9 cellular contexts compared by ENCODE assay signal in the genomic region with DNA sequence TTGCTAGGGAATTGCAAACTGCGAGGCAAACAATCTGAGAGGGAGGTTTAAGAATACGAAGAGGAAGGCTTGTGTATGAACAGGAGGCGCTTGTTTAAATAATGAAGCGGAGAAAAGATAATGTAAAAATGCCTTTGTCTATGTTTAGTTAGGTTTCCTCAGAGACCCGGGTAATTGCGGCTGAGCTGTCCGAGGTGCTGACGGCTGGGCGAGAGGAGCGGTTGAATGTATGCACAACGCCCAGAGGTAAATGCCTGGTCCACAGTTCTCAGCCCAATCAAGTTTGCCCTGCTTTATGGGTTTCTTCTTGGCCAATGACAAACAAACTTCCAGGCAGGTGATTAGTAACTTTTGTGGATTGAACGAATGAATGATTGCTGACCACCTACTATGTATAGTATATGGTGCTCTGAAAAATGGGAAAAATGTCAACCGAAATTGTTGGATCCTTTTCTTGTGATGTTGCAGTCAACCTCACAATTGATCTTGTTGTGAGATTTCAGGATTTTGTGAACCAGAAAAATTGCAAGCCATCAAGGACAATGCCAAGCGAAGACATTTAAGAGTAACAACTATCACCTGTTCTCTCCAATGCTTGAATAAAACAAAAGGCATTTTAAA. TPM values are rescaled to one million over a fixed set of nuclear protein-coding genes. Genes with fewer than 3 reads are reported as not detected.
DNase-seq lines count a peak whose midpoint lies in the region; ATAC-seq and TF ChIP-seq lines count a peak whose summit lies in the region.
"Had no signal": no experiment of that assay in that cellular context is flagged by ENCODE, and none has a peak within 500 bp of the region (broad histone marks: within the 10 kb centered on the region; RNA-seq: fewer than 3 reads in every experiment).

No MANE protein-coding gene starts in this region.

- TF ChIP-seq CTCF in GM23338 (conservative IDR thresholded peaks at IDR 0.05; ENCODE audit: low read depth in 2 of 2), result no peak
- TF ChIP-seq CTCF in lung (IDR thresholded peaks at IDR 0.05; ENCODE audit: control extremely low read depth, extremely low read depth), result no peak
- no peak for TF ChIP-seq CTCF in gastroesophageal sphincter (IDR thresholded peaks at IDR 0.05)
- TF ChIP-seq CTCF in ascending aorta (IDR thresholded peaks at IDR 0.05), result no peak

- peak; percentile 86 for DNase-seq in GM23338 (ENCODE audit: low spot score)
- peak; percentile 22 for DNase-seq in NOMO-1 treated with dmso at 0.1 percent for 144 hours (lab: John Stamatoyannopoulos, UW; ENCODE audit: unreplicated experiment)
- DNase-seq in astrocyte of the hippocampus (ENCODE audit: low read depth, low spot score), result peak; percentile 81
- peak; percentile 35 for DNase-seq in lung (ENCODE audit: low spot score)
- DNase-seq in ascending aorta (ENCODE audit: low spot score in 2 of 2), result no peak
- no peak for DNase-seq in occipital lobe (lab: John Stamatoyannopoulos, UW)

- H2AFZ ChIP-seq in GM23338, result no peak overlapping the region

- ATAC-seq in GM23338 (peak; percentile 94), lung (ENCODE audit: insufficient read depth, low FRiP score) (no peak), gastroesophageal sphincter (no peak), GM18870 (IDR thresholded peaks at IDR 0.05; ENCODE audit: unreplicated experiment) (no peak)

- H3K36me3 ChIP-seq in GM23338 (ENCODE audit: insufficient read depth) (no peaks in the 10 kb centered on the region), lung (ENCODE audit: control insufficient read depth in 2 of 2, insufficient read depth in 2 of 2, low read length in 2 of 2) (no peaks in the 10 kb centered on the region), gastroesophageal sphincter (no peaks in the 10 kb centered on the region), ascending aorta (no peaks in the 10 kb centered on the region)

- H3K4me1 ChIP-seq in GM23338 (ENCODE audit: insufficient read depth) (no peaks in the 10 kb centered on the region), lung (ENCODE audit: control insufficient read depth in 2 of 2, insufficient read depth in 2 of 2, low read length in 2 of 2) (no peaks in the 10 kb centered on the region), gastroesophageal sphincter (no peaks in the 10 kb centered on the region), ascending aorta (no peaks in the 10 kb centered on the region)

- TF ChIP-seq POLR2A in gastroesophageal sphincter (IDR thresholded peaks at IDR 0.05), result no peak

- H3K27me3 ChIP-seq in GM23338 (ENCODE audit: insufficient read depth), result peaks cover 37% of the 10 kb centered on the region
- no peaks in the 10 kb centered on the region for H3K27me3 ChIP-seq in lung (ENCODE audit: control insufficient read depth, insufficient read depth)
- peaks cover 72% of the 10 kb centered on the region for H3K27me3 ChIP-seq in gastroesophageal sphincter
- no peaks in the 10 kb centered on the region for H3K27me3 ChIP-seq in ascending aorta

- H3K4me3 ChIP-seq in GM23338, result no peak overlapping the region
- H3K4me3 ChIP-seq in lung, result no peak overlapping the region
- no peak overlapping the region for H3K4me3 ChIP-seq in gastroesophageal sphincter
- H3K4me3 ChIP-seq in ascending aorta, result no peak overlapping the region
- H3K4me3 ChIP-seq: dorsolateral prefrontal cortex had no signal

- peaks cover 0 to 3% of the 10 kb centered on the region in 2 donors for H3K9me3 ChIP-seq in lung (ENCODE audit: control insufficient read depth in 2 of 2, insufficient read depth in 1 of 2, low read length in 1 of 2)
- H3K9me3 ChIP-seq in gastroesophageal sphincter, result no peaks in the 10 kb centered on the region
- H3K9me3 ChIP-seq in ascending aorta, result no peaks in the 10 kb centered on the region

- H4K20me1 ChIP-seq in GM23338 (replicated peaks; ENCODE audit: insufficient read depth), result peaks cover 23% of the 10 kb centered on the region; the same call in 1 of the 2 replicates

- H3K4me2 ChIP-seq in GM23338, result no peak overlapping the region

- no peaks in the 10 kb centered on the region for H3K4me1 Mint-ChIP-seq in GM23338

- no peaks in the 10 kb centered on the region for H3F3A ChIP-seq in GM23338 (replicated peaks; ENCODE audit: low read depth)

- no peaks in the 10 kb centered on the region for H3K9me2 ChIP-seq in GM23338 (ENCODE audit: insufficient read depth)

- intact Hi-C loops in ascending aorta (cut with DNase I), result no loop called here

- H3K27ac ChIP-seq in GM23338 (ENCODE audit: low read depth) (no peak overlapping the region), lung (ENCODE audit: low read depth in 1 of 2, low read length in 1 of 2) (no peak overlapping the region), gastroesophageal sphincter (no peak overlapping the region), ascending aorta (no peak overlapping the region)
- H3K27ac ChIP-seq: dorsolateral prefrontal cortex had no signal

- H3K79me2 ChIP-seq in GM23338 (replicated peaks; ENCODE audit: insufficient read depth), result no peaks in the 10 kb centered on the region

- no peak overlapping the region for H3K27ac Mint-ChIP-seq in GM23338

- H3K36me3 Mint-ChIP-seq in GM23338 (ENCODE audit: low read depth), result no peaks in the 10 kb centered on the region

- no peaks in the 10 kb centered on the region for H3K9me3 Mint-ChIP-seq in GM23338

- no peak for TF ChIP-seq EP300 in gastroesophageal sphincter (IDR thresholded peaks at IDR 0.05)

- H3K27me3 Mint-ChIP-seq in GM23338 (ENCODE audit: insufficient read depth, low read depth, poor library complexity), result no peaks in the 10 kb centered on the region

- no peak overlapping the region for H3K4me3 Mint-ChIP-seq in GM23338

- 12 to 13% methylated on average over 14 of the region's 14 CpGs for WGBS in lung, 2 donors
- WGBS in gastroesophageal sphincter (ENCODE audit: low coverage in 1 of 2), 2 donors, result 13 to 16% methylated on average over 9 to 14 of the region's 14 CpGs

TF ChIP-seq in GM23338, 12 proteins besides CTCF, POLR2A, EP300 and RAD21:
- TF ChIP-seq NANOG (IDR thresholded peaks at IDR 0.05; ENCODE audit: borderline replicate concordance) (no peak), EZH2 (IDR thresholded peaks at IDR 0.05; ENCODE audit: low read depth, unreplicated experiment) (no peak)
- TF ChIP-seq, protein P1, sequence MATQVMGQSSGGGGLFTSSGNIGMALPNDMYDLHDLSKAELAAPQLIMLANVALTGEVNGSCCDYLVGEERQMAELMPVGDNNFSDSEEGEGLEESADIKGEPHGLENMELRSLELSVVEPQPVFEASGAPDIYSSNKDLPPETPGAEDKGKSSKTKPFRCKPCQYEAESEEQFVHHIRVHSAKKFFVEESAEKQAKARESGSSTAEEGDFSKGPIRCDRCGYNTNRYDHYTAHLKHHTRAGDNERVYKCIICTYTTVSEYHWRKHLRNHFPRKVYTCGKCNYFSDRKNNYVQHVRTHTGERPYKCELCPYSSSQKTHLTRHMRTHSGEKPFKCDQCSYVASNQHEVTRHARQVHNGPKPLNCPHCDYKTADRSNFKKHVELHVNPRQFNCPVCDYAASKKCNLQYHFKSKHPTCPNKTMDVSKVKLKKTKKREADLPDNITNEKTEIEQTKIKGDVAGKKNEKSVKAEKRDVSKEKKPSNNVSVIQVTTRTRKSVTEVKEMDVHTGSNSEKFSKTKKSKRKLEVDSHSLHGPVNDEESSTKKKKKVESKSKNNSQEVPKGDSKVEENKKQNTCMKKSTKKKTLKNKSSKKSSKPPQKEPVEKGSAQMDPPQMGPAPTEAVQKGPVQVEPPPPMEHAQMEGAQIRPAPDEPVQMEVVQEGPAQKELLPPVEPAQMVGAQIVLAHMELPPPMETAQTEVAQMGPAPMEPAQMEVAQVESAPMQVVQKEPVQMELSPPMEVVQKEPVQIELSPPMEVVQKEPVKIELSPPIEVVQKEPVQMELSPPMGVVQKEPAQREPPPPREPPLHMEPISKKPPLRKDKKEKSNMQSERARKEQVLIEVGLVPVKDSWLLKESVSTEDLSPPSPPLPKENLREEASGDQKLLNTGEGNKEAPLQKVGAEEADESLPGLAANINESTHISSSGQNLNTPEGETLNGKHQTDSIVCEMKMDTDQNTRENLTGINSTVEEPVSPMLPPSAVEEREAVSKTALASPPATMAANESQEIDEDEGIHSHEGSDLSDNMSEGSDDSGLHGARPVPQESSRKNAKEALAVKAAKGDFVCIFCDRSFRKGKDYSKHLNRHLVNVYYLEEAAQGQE (IDR thresholded peaks at IDR 0.05; ENCODE audit: unreplicated experiment), result peak; percentile 89
TF ChIP-seq in GM23338: peak in this region for 1.

RNA-seq across cellular contexts. Expression of a gene that starts 38.3 kb away (rescaled TPM):
- total RNA-seq in GM23338 (2014; rRNA removed; shearing (Covaris generic)), result 0.08 and 0.87 TPM in 2 replicates
- 0.09 TPM in 1 of 2 replicates, not detected in the other for polyA plus RNA-seq in GM23338 (2016; fragmentation: Nextera tagmentation; extraction: Ambion mirVana)
- total RNA-seq in lung, result not detected
- polyA plus RNA-seq in lung, result not detected
- total RNA-seq in gastroesophageal sphincter, result not detected
- not detected for total RNA-seq in ascending aorta
- total RNA-seq in occipital lobe, result 6.4 TPM

Comparison
In these comparisons a context has a peak if more than half of its experiments do, and no peak if none do; other contexts are left out.
1. DNase-seq: peak in GM23338 (single experiment), NOMO-1 treated with dmso at 0.1 percent for 144 hours (single experiment), astrocyte of the hippocampus (single experiment) and lung (single experiment); none in ascending aorta (0 of 2) and occipital lobe (single experiment).